ENCODE assay signal across 8 cellular contexts in genomic region chr22:31290494-31291402, GRCh38. TPM values are rescaled to one million over a fixed set of nuclear protein-coding genes. Genes with fewer than 3 reads are reported as not detected.
DNase-seq lines count a peak whose midpoint lies in the region; ATAC-seq, FAIRE-seq and TF ChIP-seq lines count a peak whose summit lies in the region.

No MANE protein-coding gene starts in this region.

- TF ChIP-seq CTCF in VCaP (conservative IDR thresholded peaks at IDR 0.05) = no peak

- no peaks in the 10 kb centered on the region for H3K36me3 ChIP-seq in small intestine (ENCODE audit: control insufficient read depth in 2 of 2, insufficient read depth in 2 of 2, low read length in 2 of 2)

- peak overlapping the region; percentile 67 for H3K27ac ChIP-seq in VCaP
- H3K27ac ChIP-seq in small intestine (ENCODE audit: low read depth in 1 of 2, low read length in 1 of 2) = peak overlapping the region; percentile 96 to 100

- no peaks in the 10 kb centered on the region for H3K9me3 ChIP-seq in small intestine (ENCODE audit: control insufficient read depth, low read depth)

- in situ Hi-C loops in T47D (cut with HindIII; ENCODE audit: low pct_unique_long_range_greater_than_20kb, low sequenced_read_pairs) = no loop called here

- H3K4me3 ChIP-seq in small intestine (ENCODE audit: low read depth in 1 of 2, low read length in 2 of 2) = peak overlapping the region; percentile 81 to 82

- 0% methylated on average over 80 to 91 of the region's 91 CpGs for WGBS in small intestine, 3 donors

- no peak for FAIRE-seq in small intestine (lab: Jason Lieb, UNC)

- peak; percentile 70 for ATAC-seq in GM18858 (IDR thresholded peaks at IDR 0.05; ENCODE audit: unreplicated experiment)
- peak; percentile 68 for ATAC-seq in HG03064 (IDR thresholded peaks at IDR 0.05; ENCODE audit: low read depth, unreplicated experiment)

- H3K4me1 ChIP-seq in small intestine (ENCODE audit: control insufficient read depth in 2 of 2, insufficient read depth in 1 of 2, low read depth in 1 of 2, low read length in 1 of 2) = peaks cover 0 to 6% of the 10 kb centered on the region in 2 donors

- H3K27me3 ChIP-seq in small intestine (ENCODE audit: control insufficient read depth in 2 of 2, insufficient read depth in 2 of 2, low read length in 2 of 2) = no peaks in the 10 kb centered on the region

- DNase-seq in A172 (ENCODE audit: low spot score) = peak; percentile 52
- peak; percentile 88 for DNase-seq in NCI-H2171 treated with DMSO at 0.1 percent for 48 hours (lab: John Stamatoyannopoulos, UW)
- DNase-seq in T47D (ENCODE audit: low read depth in 1 of 2, low spot score in 1 of 2) = peak; percentile 90 to 91
- DNase-seq in iPS-NIHi11 (ENCODE audit: low spot score) = peak; percentile 96
- peak; percentile 98 for DNase-seq in small intestine

RNA-seq across cellular contexts. Expression of gene PIK3IP1, which starts 1.5 kb away (rescaled TPM):
- 2.7 and 6.8 TPM in 2 replicates for total RNA-seq in A172 (2014; rRNA removed; shearing (Covaris generic))
- 10 to 100 TPM in 1 of 3 donors, 1 to 10 TPM in 2; 3.1 to 16.4 (median 5.7) TPM for polyA plus RNA-seq in small intestine

RNA-seq across cellular contexts. Expression of gene PATZ1, which starts 55.4 kb away (rescaled TPM):
- 1.1 and 3.0 TPM in 2 replicates for total RNA-seq in A172 (2014; rRNA removed; shearing (Covaris generic))
- 10 to 100 TPM in 1 of 3 donors, 1 to 10 TPM in 2; 4.2 to 19.9 (median 5.7) TPM for polyA plus RNA-seq in small intestine

Comparison
In these comparisons a context has a peak if more than half of its experiments do, and no peak if none do; other contexts are left out.
1. Peak in every context shown above with its lines: DNase-seq, ATAC-seq, H3K4me3 ChIP-seq and H3K27ac ChIP-seq.